ENCODE assay signal across 20 cellular contexts in the genomic region with DNA sequence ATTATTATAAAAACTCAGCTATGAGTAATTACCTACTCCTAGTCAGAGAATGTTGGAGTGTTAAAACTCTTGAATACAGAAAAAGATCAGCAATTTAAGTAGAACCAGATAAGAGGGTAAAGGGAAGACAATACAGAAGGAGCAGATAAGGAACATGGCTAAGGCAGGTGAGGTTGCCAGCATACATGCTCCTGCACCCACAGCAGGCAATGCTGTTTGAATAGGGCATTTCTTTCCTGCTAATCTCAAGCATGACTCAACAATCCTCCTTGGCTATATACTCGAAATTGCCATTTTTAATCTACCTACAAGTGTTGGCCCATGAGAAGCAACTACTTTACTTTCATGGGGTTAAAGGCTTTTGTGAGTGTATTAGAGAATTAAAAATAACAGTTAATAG.
"Had no signal": no experiment of that assay in that cellular context is flagged by ENCODE, and none has a peak within 500 bp of the region (broad histone marks: within the 10 kb centered on the region; RNA-seq: fewer than 3 reads in every experiment).

No MANE protein-coding gene starts in this region.

- DNase-seq: activated CD4-positive, alpha-beta T cell treated with anti-CD3 and anti-CD28 coated beads for 1 hour; activated CD4-positive, alpha-beta T cell treated with anti-CD3 and anti-CD28 coated beads, Interleukin-2, amount 50 U/mL, for 1 hour; activated CD8-positive, alpha-beta T cell treated with anti-CD3 and anti-CD28 coated beads, Interleukin-2, amount 10 ng/mL, durations not matched to agents 7 days and 5 days; activated gamma-delta T cell; activated naive CD4-positive, alpha-beta T cell treated with anti-CD3 and anti-CD28 coated beads, Interleukin-2, amount 50 U/mL, for 16 hours; activated naive CD8-positive, alpha-beta T cell treated with anti-CD3 and anti-CD28 coated beads, Interleukin-2, amount 50 U/mL, for 24 hours; cortex of kidney; foreskin melanocyte; hypothalamus; ovary; right cardiac atrium; stimulated activated CD4-positive, alpha-beta T cell treated with anti-CD3 and anti-CD28 coated beads, Interleukin-12 subunit alpha, Interleukin-12 subunit beta, amount 100 ng/mL, for 4 hours; stimulated activated naive CD8-positive, alpha-beta T cell treated with anti-CD3 and anti-CD28 coated beads, Interleukin-15, amount 100 ng/mL, for 72 hours; transverse colon; WERI-Rb-1 had no signal

- ATAC-seq: activated CD8-positive, alpha-beta T cell treated with anti-CD3 and anti-CD28 coated beads, Interleukin-2, amount 10 ng/mL, durations not matched to agents 7 days and 5 days; activated naive CD8-positive, alpha-beta T cell treated with anti-CD3 and anti-CD28 coated beads, Interleukin-2, amount 50 U/mL, for 24 hours; right cardiac atrium; stimulated activated naive CD8-positive, alpha-beta T cell treated with anti-CD3 and anti-CD28 coated beads, Interleukin-15, amount 100 ng/mL, for 72 hours had no signal

- H3K36me3 ChIP-seq: cardiac muscle cell, neutrophil, ovary, suprapubic skin, transverse colon, WERI-Rb-1 had no signal

- FAIRE-seq: islet of Langerhans, urothelium cell line had no signal

- H3K27me3 ChIP-seq: cardiac muscle cell, neutrophil, ovary, suprapubic skin, transverse colon had no signal

- H3K4me1 ChIP-seq: suprapubic skin, transverse colon had no signal

- H3K4me3 ChIP-seq: cardiac muscle cell, ovary, suprapubic skin, transverse colon had no signal

- H3K27ac ChIP-seq: cardiac muscle cell, neutrophil, ovary, suprapubic skin, transverse colon, WERI-Rb-1 had no signal
